ENCODE assay signal across 28 cellular contexts in the genomic region with DNA sequence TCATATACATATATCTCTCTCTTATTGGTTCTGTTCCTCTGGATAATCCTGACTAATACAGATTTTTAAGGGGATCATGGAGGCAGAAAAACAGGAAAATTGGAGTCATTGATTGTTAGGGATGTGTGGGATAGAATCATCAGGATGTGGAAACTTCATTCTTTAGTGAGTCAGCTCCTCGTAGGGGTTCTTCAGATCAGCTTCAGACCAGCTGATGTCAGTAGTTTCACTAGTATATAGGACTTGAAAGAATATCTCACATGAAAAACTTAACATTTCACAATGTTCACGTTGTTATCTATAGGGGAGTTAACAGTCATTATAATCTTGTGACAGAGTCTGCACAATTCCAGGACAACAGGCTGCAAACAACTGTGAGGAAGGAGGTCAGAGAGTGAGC.
A peak's percentile ranks its signal among the peaks of the same experiment; 100 is the strongest.
DNase-seq lines count a peak whose midpoint lies in the region; ATAC-seq, FAIRE-seq and TF ChIP-seq lines count a peak whose summit lies in the region.
"Had no signal": no experiment of that assay in that cellular context is flagged by ENCODE, and none has a peak within 500 bp of the region (broad histone marks: within the 10 kb centered on the region; RNA-seq: fewer than 3 reads in every experiment).

No MANE protein-coding gene starts in this region.

- in situ Hi-C loops in mammary epithelial cell (cut with MboI; ENCODE audit: low sequenced_read_pairs in 2 of 2) (no loop called here), astrocyte of the spinal cord (cut with HindIII; ENCODE audit: low sequenced_read_pairs) (no loop called here)

- POLR2A ChIA-PET in MCF 10A (lab: Yijun Ruan, JAX) = interaction anchor here (0.5 kb wide), 1 partner anchor 90 kb away, joined by 5 read pairs; no protein-coding TSS in a partner anchor

- H4K20me1 ChIP-seq in mammary epithelial cell (ENCODE audit: insufficient read depth, low read length) = no peaks in the 10 kb centered on the region

- CTCF ChIA-PET in mammary epithelial cell (lab: Charles Lee; ENCODE audit: low non-redundant PET) = no interaction called here
- CTCF ChIA-PET in MCF 10A (lab: Yijun Ruan, JAX) = interaction anchor here (0.7 kb wide), 1 partner anchor 21 kb away, joined by 3 read pairs; no protein-coding TSS in a partner anchor

- ATAC-seq in GM19395 (IDR thresholded peaks at IDR 0.05; ENCODE audit: unreplicated experiment) = no peak
- ATAC-seq: naive thymus-derived CD4-positive, alpha-beta T cell had no signal

- no peak overlapping the region for H2AFZ ChIP-seq in mammary epithelial cell (ENCODE audit: low read depth, low read length)
- H2AFZ ChIP-seq: parathyroid adenoma, PC-9 had no signal

- no peak overlapping the region for H3K4me3 Mint-ChIP-seq in MCF 10A (ENCODE audit: unreplicated experiment)
- H3K4me3 Mint-ChIP-seq: naive thymus-derived CD4-positive, alpha-beta T cell had no signal

- no peaks in the 10 kb centered on the region for H3K79me2 ChIP-seq in mammary epithelial cell (ENCODE audit: insufficient read depth, low read length)
- H3K79me2 ChIP-seq: parathyroid adenoma had no signal

- dilution Hi-C loops in mammary epithelial cell (cut with HindIII; ENCODE audit: low sequenced_read_pairs) = no loop called here

- H3K4me2 ChIP-seq in mammary epithelial cell (ENCODE audit: insufficient read depth, low read depth, low read length) = no peak overlapping the region
- H3K4me2 ChIP-seq: PC-9 had no signal

- H3K27me3 ChIP-seq in mammary epithelial cell (ENCODE audit: insufficient read depth, low read length) = no peaks in the 10 kb centered on the region
- H3K27me3 ChIP-seq: SJSA1 had no signal

- intact Hi-C loops in mammary epithelial cell (cut with micrococcal nuclease) (no loop called here), MCF 10A (cut with micrococcal nuclease) (no loop called here)

- DNase-seq in mammary epithelial cell = peak; percentile 34
- DNase-seq in MCF 10A (ENCODE audit: unreplicated experiment) = no peak
- peak; percentile 43 for DNase-seq in astrocyte of the spinal cord (ENCODE audit: low read depth, low spot score)
- DNase-seq in foreskin fibroblast = peak; percentile 4 to 66
- DNase-seq in stromal cell of bone marrow (ENCODE audit: low read depth) = peak; percentile 42
- no peak for DNase-seq in RCC 7860 (ENCODE audit: low spot score)
- no peak for DNase-seq in HUDEP-2 (lab: John Stamatoyannopoulos, UW; ENCODE audit: unreplicated experiment in 76 of 76)
- DNase-seq: 8988T; activated CD4-positive, alpha-beta T cell treated with anti-CD3 and anti-CD28 coated beads for 1 hour; caudate nucleus; GDM1; hypothalamus; kidney; mesendoderm; naive thymus-derived CD4-positive, alpha-beta T cell; NCI-H1417; NCI-H69; PC-9; stimulated activated CD4-positive, alpha-beta T cell treated with anti-CD3 and anti-CD28 coated beads, Interleukin-4, amount 100 ng/mL, for 24 hours; T-helper 9 cell had no signal

- no peak for FAIRE-seq in RCC 7860 (lab: Jason Lieb, UNC)
- FAIRE-seq: D721Med, GM19239, H1, kidney, urothelium cell line had no signal

- H3K27ac ChIP-seq in mammary epithelial cell (ENCODE audit: insufficient read depth, low read depth, low read length) = no peak overlapping the region
- H3K27ac ChIP-seq: parathyroid adenoma, PC-9, SJSA1 had no signal

- no peaks in the 10 kb centered on the region for H3K36me3 ChIP-seq in mammary epithelial cell (ENCODE audit: insufficient read depth, low read length)
- H3K36me3 ChIP-seq: SJSA1 had no signal

- no peaks in the 10 kb centered on the region for H3K27me3 Mint-ChIP-seq in MCF 10A (ENCODE audit: insufficient read depth, unreplicated experiment)
- H3K27me3 Mint-ChIP-seq: naive thymus-derived CD4-positive, alpha-beta T cell had no signal

- H3K27ac Mint-ChIP-seq in MCF 10A (ENCODE audit: low read depth, unreplicated experiment) = no peak overlapping the region
- H3K27ac Mint-ChIP-seq: activated T-helper 2 cell treated with anti-CD3 and anti-CD28 coated beads, Interferon-gamma antibody, Interleukin-2, Interleukin-4, amounts not matched to agents 10 μg/mL and 5 μg/mL and 100 μg/mL, durations not matched to agents 14 hours and 24 hours and 36 hours; naive thymus-derived CD4-positive, alpha-beta T cell had no signal

- WGBS in mammary epithelial cell (ENCODE audit: low coverage, missing lambda C conversion rate) = 52% methylated on average over 2 of the region's 2 CpGs

- no peak overlapping the region for H3K9ac ChIP-seq in mammary epithelial cell (ENCODE audit: insufficient read depth, low read length)
- H3K9ac ChIP-seq: parathyroid adenoma had no signal

- no peaks in the 10 kb centered on the region for H3K4me1 ChIP-seq in mammary epithelial cell (ENCODE audit: insufficient read depth, low read length)
- H3K4me1 ChIP-seq: parathyroid adenoma, SJSA1 had no signal

- no peaks in the 10 kb centered on the region for H3K9me3 Mint-ChIP-seq in MCF 10A (ENCODE audit: unreplicated experiment)
- H3K9me3 Mint-ChIP-seq: activated T-helper 2 cell treated with anti-CD3 and anti-CD28 coated beads, Interferon-gamma antibody, Interleukin-2, Interleukin-4, amounts not matched to agents 10 μg/mL and 5 μg/mL and 100 μg/mL, durations not matched to agents 14 hours and 24 hours and 36 hours had no signal

- BruUV-seq in mammary epithelial cell (replicated peaks; lab: Mats Ljungman, UMichigan) (no TSS peak), MCF 10A (replicated peaks; lab: Mats Ljungman, UMichigan) (no TSS peak)

- H3K9me3 ChIP-seq in mammary epithelial cell (replicated peaks; ENCODE audit: insufficient read depth, low read length) = no peaks in the 10 kb centered on the region
- H3K9me3 ChIP-seq: SJSA1 had no signal

- H3K4me1 Mint-ChIP-seq in MCF 10A (ENCODE audit: insufficient read depth, unreplicated experiment) = peaks cover 6% of the 10 kb centered on the region
- H3K4me1 Mint-ChIP-seq: naive thymus-derived CD4-positive, alpha-beta T cell had no signal

- H3K36me3 Mint-ChIP-seq in MCF 10A (ENCODE audit: insufficient read depth, unreplicated experiment) = no peaks in the 10 kb centered on the region
- H3K36me3 Mint-ChIP-seq: naive thymus-derived CD4-positive, alpha-beta T cell had no signal

- H3K4me3 ChIP-seq in mammary epithelial cell (replicated peaks in 1 of 3; ENCODE audit: insufficient read depth in 1 of 3, low read depth in 2 of 3, low read length in 3 of 3) (no peak overlapping the region), astrocyte of the spinal cord (ENCODE audit: low read depth, low read length) (no peak overlapping the region), foreskin fibroblast (ENCODE audit: low read depth in 1 of 2, low read length in 2 of 2) (no peak overlapping the region)
- H3K4me3 ChIP-seq: PC-9, SJSA1 had no signal

- no peak for TF ChIP-seq CTCF in mammary epithelial cell (conservative IDR thresholded peaks at IDR 0.05 in 1 of 2, IDR thresholded peaks at IDR 0.05 in 1 of 2; ENCODE audit: extremely low read depth in 1 of 2, insufficient read depth in 1 of 2, low read depth in 1 of 2, low read length in 2 of 2)
- no peak for TF ChIP-seq CTCF in MCF 10A (IDR thresholded peaks at IDR 0.05; ENCODE audit: unreplicated experiment)
- no peak for TF ChIP-seq CTCF in astrocyte of the spinal cord (IDR thresholded peaks at IDR 0.05; ENCODE audit: low read depth, low read length)
- TF ChIP-seq CTCF in foreskin fibroblast (IDR thresholded peaks at IDR 0.05; ENCODE audit: low read depth, low read length) = no peak

Comparison
In these comparisons a context has a peak if more than half of its experiments do, and no peak if none do; other contexts are left out.
1. DNase-seq: peak in mammary epithelial cell (single experiment), astrocyte of the spinal cord (single experiment), foreskin fibroblast (2 of 2) and stromal cell of bone marrow (single experiment); none in MCF 10A (single experiment), RCC 7860 (single experiment) and HUDEP-2 (0 of 76).